In genomic region chr16:3118846-3119245, GRCh38 we compare ENCODE assay signal across 2 cellular contexts.
TF ChIP-seq lines count a peak whose summit lies in the region.

No MANE protein-coding gene starts in this region.

TF ChIP-seq in HEK293, 187 proteins besides CTCF, POLR2A, EP300 and RAD21:
- TF ChIP-seq ZNF26 (tag by site-specific recombination; IDR thresholded peaks at IDR 0.05) (no peak), ZNF133 (tag by site-specific recombination; IDR thresholded peaks at IDR 0.05) (no peak), PBX3 (CRISPR knock-in tag; IDR thresholded peaks at IDR 0.05) (no peak), PRDM4 (tag by site-specific recombination; IDR thresholded peaks at IDR 0.05) (0 out of 2 replicates have a peak, but pooled peaks have one; percentile 1), ZSCAN23 (tag by site-specific recombination; IDR thresholded peaks at IDR 0.05) (no peak), SCRT2 (tag by site-specific recombination; IDR thresholded peaks at IDR 0.05) (no peak)
TF ChIP-seq in HEK293: peak in this region for 1.

TF ChIP-seq in HepG2, 621 proteins besides CTCF, POLR2A, EP300 and RAD21:
- TF ChIP-seq MXI1 (IDR thresholded peaks at IDR 0.05; ENCODE audit: borderline replicate concordance, low read depth, low read length) (no peak), ATAD3A (CRISPR knock-in tag; IDR thresholded peaks at IDR 0.05) (no peak), ZNF333 (CRISPR knock-in tag; IDR thresholded peaks at IDR 0.05; ENCODE audit: borderline replicate concordance) (no peak), CC2D1A (CRISPR knock-in tag; IDR thresholded peaks at IDR 0.05) (no peak), NFIB (CRISPR knock-in tag; IDR thresholded peaks at IDR 0.05; ENCODE audit: borderline replicate concordance) (no peak), ZNF691 (CRISPR knock-in tag; IDR thresholded peaks at IDR 0.05; ENCODE audit: borderline replicate concordance, low read depth) (no peak), ZNF326 (CRISPR knock-in tag; IDR thresholded peaks at IDR 0.05; ENCODE audit: borderline replicate concordance) (no peak), ZEB1 (IDR thresholded peaks at IDR 0.05; ENCODE audit: insufficient replicate concordance, low read depth) (no peak), IKZF5 (CRISPR knock-in tag; IDR thresholded peaks at IDR 0.05) (no peak)
